13 cellular contexts compared by ENCODE assay signal in the genomic region with DNA sequence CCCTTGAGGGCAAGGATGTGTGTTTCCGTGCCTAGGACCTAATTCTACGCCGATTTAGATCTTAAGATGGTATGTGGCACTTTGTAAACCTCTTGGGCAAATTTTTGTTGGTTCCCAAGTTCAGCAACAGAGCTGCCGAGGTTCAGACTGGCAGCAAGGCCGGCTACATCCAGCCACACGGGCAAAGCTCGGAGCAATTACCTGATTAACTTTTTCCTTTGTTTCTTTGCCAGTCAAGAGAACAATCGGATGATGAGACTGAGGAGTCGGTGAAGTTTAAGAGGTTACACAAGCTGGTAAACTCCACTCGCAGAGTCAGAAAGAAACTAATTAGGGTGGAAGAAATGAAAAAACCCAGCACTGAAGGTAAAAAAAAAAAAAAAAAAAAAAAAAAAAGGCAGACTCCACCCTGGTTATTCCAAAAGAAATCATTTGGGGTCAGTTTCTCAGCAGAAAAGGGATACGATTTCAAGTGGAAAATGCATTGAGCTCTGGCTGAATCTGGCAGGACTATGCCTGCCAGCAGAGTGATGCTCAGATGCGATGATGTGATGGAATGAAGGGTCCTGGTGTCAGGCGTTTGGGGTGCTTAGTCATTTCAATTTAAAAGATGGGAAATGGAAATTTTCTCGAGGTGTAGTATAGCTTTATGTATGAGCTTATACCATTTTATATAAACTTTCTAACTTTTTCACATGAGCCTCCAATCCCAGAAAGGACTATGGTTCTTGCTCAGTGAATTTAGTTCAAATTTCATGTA.
DNase-seq lines count a peak whose midpoint lies in the region; ATAC-seq and TF ChIP-seq lines count a peak whose summit lies in the region.
"Had no signal": no experiment of that assay in that cellular context is flagged by ENCODE, and none has a peak within 500 bp of the region (broad histone marks: within the 10 kb centered on the region; RNA-seq: fewer than 3 reads in every experiment).

No MANE protein-coding gene starts in this region.

- peak overlapping the region; percentile 58 for H3K27ac Mint-ChIP-seq in WTC11
- H3K27ac Mint-ChIP-seq: activated naive CD8-positive, alpha-beta T cell; B cell had no signal

- peak overlapping the region; percentile 85 for H3K27ac ChIP-seq in AG04450 (ENCODE audit: low read depth, low read length)
- peak overlapping the region; percentile 69 to 90 (median 84) for H3K27ac ChIP-seq in gastroesophageal sphincter
- H3K27ac ChIP-seq in sigmoid colon = peak overlapping the region; percentile 71 to 86 (median 82)

- POLR2A ChIA-PET in AG04450 (lab: Yijun Ruan, JAX) (interaction anchor here (0.8 to 1.5 kb wide), 3 partner anchors 10 to 100 kb away, joined by 3 to 6 read pairs (median 6); no protein-coding TSS in a partner anchor), WTC11 (lab: Charles Lee) (no interaction called here)

- CTCF ChIA-PET in AG04450 (lab: Charles Lee) (interaction anchor here (0.6 kb wide), 1 partner anchor 434 kb away, joined by 3 read pairs; no protein-coding TSS in a partner anchor), WTC11 (lab: Charles Lee) (interaction anchor here (0.6 to 0.7 kb wide), 3 partner anchors 365 to 1486 kb away, joined by 4 read pairs; no protein-coding TSS in a partner anchor)

- intact Hi-C loops in sigmoid colon (cut with DNase I) = no loop called here
- intact Hi-C loops in lower leg skin (cut with DNase I; ENCODE audit: low total_unique reads) = no loop called here

- peaks cover 12% of the 10 kb centered on the region for H3K36me3 Mint-ChIP-seq in WTC11
- H3K36me3 Mint-ChIP-seq: activated naive CD8-positive, alpha-beta T cell had no signal

- H3K4me3 ChIP-seq in AG04450 (ENCODE audit: low read depth, low read length) (no peak overlapping the region), gastroesophageal sphincter (peak overlapping the region in 1 of 2 donors; percentile 32), sigmoid colon (peak overlapping the region in 1 of 4 donors; percentile 11), lower leg skin (ENCODE audit: low read depth, poor library complexity, severe bottlenecking) (no peak overlapping the region)

- H3K27me3 ChIP-seq in AG04450 (ENCODE audit: control insufficient read depth, insufficient read depth, low read length) = no peaks in the 10 kb centered on the region
- H3K27me3 ChIP-seq in gastroesophageal sphincter = no peaks in the 10 kb centered on the region
- no peaks in the 10 kb centered on the region for H3K27me3 ChIP-seq in sigmoid colon

- H3K9me3 ChIP-seq in AG04450 (ENCODE audit: control insufficient read depth, insufficient read depth, low read length) (peaks cover 2% of the 10 kb centered on the region; the same call in 1 of the 2 replicates), gastroesophageal sphincter (no peaks in the 10 kb centered on the region), sigmoid colon (no peaks in the 10 kb centered on the region)

- no peak for DNase-seq in AG04450 (ENCODE audit: low read depth, low spot score)
- no peak for DNase-seq in WTC11 (ENCODE audit: low spot score)
- DNase-seq in sigmoid colon = no peak
- DNase-seq in NCI-H2227 treated with DMSO at 0.1 percent for 48 hours (lab: John Stamatoyannopoulos, UW) = no peak
- DNase-seq in NCI-H1092 treated with DMSO at 0.1 percent for 48 hours (lab: John Stamatoyannopoulos, UW) = no peak
- DNase-seq in lower leg skin (ENCODE audit: low spot score in 2 of 2) = no peak
- no peak for DNase-seq in activated CD4-positive, alpha-beta T cell treated with anti-CD3 and anti-CD28 coated beads, Interleukin-2, amount 50 U/mL, for 48 hours
- DNase-seq: H9, NCI-H524 treated with DMSO at 0.1 percent for 48 hours, RPMI8226 had no signal

- no peaks in the 10 kb centered on the region for H3K9me3 Mint-ChIP-seq in WTC11
- H3K9me3 Mint-ChIP-seq: H9 had no signal

- no peaks in the 10 kb centered on the region for H3K27me3 Mint-ChIP-seq in WTC11 (ENCODE audit: low read depth)

- H3K36me3 ChIP-seq in gastroesophageal sphincter = peaks cover 0 to 26% of the 10 kb centered on the region in 2 donors
- H3K36me3 ChIP-seq in sigmoid colon = peaks cover 0 to 14% (median 2%) of the 10 kb centered on the region in 4 donors

- peaks cover 61% of the 10 kb centered on the region for H3K4me1 Mint-ChIP-seq in WTC11

- TF ChIP-seq POLR2A in gastroesophageal sphincter (IDR thresholded peaks at IDR 0.05) (no peak), sigmoid colon (IDR thresholded peaks at IDR 0.05) (no peak), lower leg skin (IDR thresholded peaks at IDR 0.05) (no peak)

- TF ChIP-seq EP300 in gastroesophageal sphincter (IDR thresholded peaks at IDR 0.05) (no peak), sigmoid colon (IDR thresholded peaks at IDR 0.05) (no peak)

- ATAC-seq in WTC11 = no peak
- ATAC-seq in gastroesophageal sphincter = no peak

- TF ChIP-seq CTCF in AG04450 (IDR thresholded peaks at IDR 0.05; ENCODE audit: low read depth, low read length) (no peak), WTC11 (IDR thresholded peaks at IDR 0.05) (no peak), gastroesophageal sphincter (IDR thresholded peaks at IDR 0.05) (no peak), sigmoid colon (IDR thresholded peaks at IDR 0.05) (no peak), lower leg skin (IDR thresholded peaks at IDR 0.05) (no peak)

- 43 to 53% methylated on average over 6 to 8 of the region's 14 CpGs for WGBS in gastroesophageal sphincter (ENCODE audit: low coverage in 1 of 2), 2 donors
- WGBS in sigmoid colon, 2 donors = 80 to 81% methylated on average over 14 of the region's 14 CpGs
- 53 to 57% methylated on average over 14 of the region's 14 CpGs for WGBS in lower leg skin, 2 donors

- no peak overlapping the region for H3K4me3 Mint-ChIP-seq in WTC11
- H3K4me3 Mint-ChIP-seq: activated naive CD8-positive, alpha-beta T cell; B cell; H9 had no signal

- H3K4me1 ChIP-seq in gastroesophageal sphincter = peaks cover 0 to 78% (median 4%) of the 10 kb centered on the region in 3 donors
- peaks cover 0 to 54% (median 32%) of the 10 kb centered on the region in 4 donors for H3K4me1 ChIP-seq in sigmoid colon

TF ChIP-seq in WTC11, 78 proteins besides CTCF, POLR2A, EP300 and RAD21 (continues in another document):
- TF ChIP-seq, protein P1, sequence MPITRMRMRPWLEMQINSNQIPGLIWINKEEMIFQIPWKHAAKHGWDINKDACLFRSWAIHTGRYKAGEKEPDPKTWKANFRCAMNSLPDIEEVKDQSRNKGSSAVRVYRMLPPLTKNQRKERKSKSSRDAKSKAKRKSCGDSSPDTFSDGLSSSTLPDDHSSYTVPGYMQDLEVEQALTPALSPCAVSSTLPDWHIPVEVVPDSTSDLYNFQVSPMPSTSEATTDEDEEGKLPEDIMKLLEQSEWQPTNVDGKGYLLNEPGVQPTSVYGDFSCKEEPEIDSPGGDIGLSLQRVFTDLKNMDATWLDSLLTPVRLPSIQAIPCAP (CRISPR knock-in tag; IDR thresholded peaks at IDR 0.05) = no peak
- TF ChIP-seq SMAD4 (CRISPR knock-in tag; IDR thresholded peaks at IDR 0.05) = no peak
- TF ChIP-seq, protein P2, sequence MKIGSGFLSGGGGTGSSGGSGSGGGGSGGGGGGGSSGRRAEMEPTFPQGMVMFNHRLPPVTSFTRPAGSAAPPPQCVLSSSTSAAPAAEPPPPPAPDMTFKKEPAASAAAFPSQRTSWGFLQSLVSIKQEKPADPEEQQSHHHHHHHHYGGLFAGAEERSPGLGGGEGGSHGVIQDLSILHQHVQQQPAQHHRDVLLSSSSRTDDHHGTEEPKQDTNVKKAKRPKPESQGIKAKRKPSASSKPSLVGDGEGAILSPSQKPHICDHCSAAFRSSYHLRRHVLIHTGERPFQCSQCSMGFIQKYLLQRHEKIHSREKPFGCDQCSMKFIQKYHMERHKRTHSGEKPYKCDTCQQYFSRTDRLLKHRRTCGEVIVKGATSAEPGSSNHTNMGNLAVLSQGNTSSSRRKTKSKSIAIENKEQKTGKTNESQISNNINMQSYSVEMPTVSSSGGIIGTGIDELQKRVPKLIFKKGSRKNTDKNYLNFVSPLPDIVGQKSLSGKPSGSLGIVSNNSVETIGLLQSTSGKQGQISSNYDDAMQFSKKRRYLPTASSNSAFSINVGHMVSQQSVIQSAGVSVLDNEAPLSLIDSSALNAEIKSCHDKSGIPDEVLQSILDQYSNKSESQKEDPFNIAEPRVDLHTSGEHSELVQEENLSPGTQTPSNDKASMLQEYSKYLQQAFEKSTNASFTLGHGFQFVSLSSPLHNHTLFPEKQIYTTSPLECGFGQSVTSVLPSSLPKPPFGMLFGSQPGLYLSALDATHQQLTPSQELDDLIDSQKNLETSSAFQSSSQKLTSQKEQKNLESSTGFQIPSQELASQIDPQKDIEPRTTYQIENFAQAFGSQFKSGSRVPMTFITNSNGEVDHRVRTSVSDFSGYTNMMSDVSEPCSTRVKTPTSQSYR (CRISPR knock-in tag; IDR thresholded peaks at IDR 0.05) = no peak
- TF ChIP-seq, protein P3, sequence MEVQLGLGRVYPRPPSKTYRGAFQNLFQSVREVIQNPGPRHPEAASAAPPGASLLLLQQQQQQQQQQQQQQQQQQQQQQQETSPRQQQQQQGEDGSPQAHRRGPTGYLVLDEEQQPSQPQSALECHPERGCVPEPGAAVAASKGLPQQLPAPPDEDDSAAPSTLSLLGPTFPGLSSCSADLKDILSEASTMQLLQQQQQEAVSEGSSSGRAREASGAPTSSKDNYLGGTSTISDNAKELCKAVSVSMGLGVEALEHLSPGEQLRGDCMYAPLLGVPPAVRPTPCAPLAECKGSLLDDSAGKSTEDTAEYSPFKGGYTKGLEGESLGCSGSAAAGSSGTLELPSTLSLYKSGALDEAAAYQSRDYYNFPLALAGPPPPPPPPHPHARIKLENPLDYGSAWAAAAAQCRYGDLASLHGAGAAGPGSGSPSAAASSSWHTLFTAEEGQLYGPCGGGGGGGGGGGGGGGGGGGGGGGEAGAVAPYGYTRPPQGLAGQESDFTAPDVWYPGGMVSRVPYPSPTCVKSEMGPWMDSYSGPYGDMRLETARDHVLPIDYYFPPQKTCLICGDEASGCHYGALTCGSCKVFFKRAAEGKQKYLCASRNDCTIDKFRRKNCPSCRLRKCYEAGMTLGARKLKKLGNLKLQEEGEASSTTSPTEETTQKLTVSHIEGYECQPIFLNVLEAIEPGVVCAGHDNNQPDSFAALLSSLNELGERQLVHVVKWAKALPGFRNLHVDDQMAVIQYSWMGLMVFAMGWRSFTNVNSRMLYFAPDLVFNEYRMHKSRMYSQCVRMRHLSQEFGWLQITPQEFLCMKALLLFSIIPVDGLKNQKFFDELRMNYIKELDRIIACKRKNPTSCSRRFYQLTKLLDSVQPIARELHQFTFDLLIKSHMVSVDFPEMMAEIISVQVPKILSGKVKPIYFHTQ (CRISPR knock-in tag; IDR thresholded peaks at IDR 0.05) = no peak
